2 cellular contexts compared by ENCODE assay signal in genomic region chr17:62902573-62903229, GRCh38.
TF ChIP-seq lines count a peak whose summit lies in the region.

No MANE protein-coding gene starts in this region.

TF ChIP-seq in IMR-90, 13 proteins besides CTCF, POLR2A, EP300 and RAD21 (continued from another document):
- TF ChIP-seq USF2 (IDR thresholded peaks at IDR 0.05; ENCODE audit: low read depth, low read length) (no peak), MXI1 (IDR thresholded peaks at IDR 0.05; ENCODE audit: borderline replicate concordance, low read depth, low read length) (no peak), BHLHE40 (IDR thresholded peaks at IDR 0.05; ENCODE audit: low read depth, low read length) (no peak), MAFK (IDR thresholded peaks at IDR 0.05; ENCODE audit: low read depth, low read length) (no peak), SMC3 (IDR thresholded peaks at IDR 0.05; ENCODE audit: low read depth, low read length) (no peak), MAZ (IDR thresholded peaks at IDR 0.05; ENCODE audit: borderline replicate concordance, low read depth, low read length) (no peak), RCOR1 (IDR thresholded peaks at IDR 0.05; ENCODE audit: insufficient replicate concordance, low read length) (no peak), FOS (IDR thresholded peaks at IDR 0.05; ENCODE audit: low read depth, low read length) (no peak), CHD1 (IDR thresholded peaks at IDR 0.05; ENCODE audit: low read depth, low read length) (no peak)

TF ChIP-seq in WTC11, 78 proteins besides CTCF, POLR2A, EP300 and RAD21 (continued from another document):
- TF ChIP-seq STAT6 (CRISPR knock-in tag; conservative IDR thresholded peaks at IDR 0.05; ENCODE audit: low read depth), result no peak
- no peak for TF ChIP-seq USF1 (CRISPR knock-in tag; IDR thresholded peaks at IDR 0.05)
- TF ChIP-seq NFE2L1 (CRISPR knock-in tag; IDR thresholded peaks at IDR 0.05), result no peak
- TF ChIP-seq HMGA2 (CRISPR knock-in tag; IDR thresholded peaks at IDR 0.05), result no peak
- no peak for TF ChIP-seq GABPB1 (CRISPR knock-in tag; IDR thresholded peaks at IDR 0.05)
- no peak for TF ChIP-seq ZBTB43 (CRISPR knock-in tag; IDR thresholded peaks at IDR 0.05)
- no peak for TF ChIP-seq JUN (CRISPR knock-in tag; IDR thresholded peaks at IDR 0.05)
- TF ChIP-seq MAX (CRISPR knock-in tag; IDR thresholded peaks at IDR 0.05), result no peak
- TF ChIP-seq MLX (CRISPR knock-in tag; IDR thresholded peaks at IDR 0.05), result no peak
- no peak for TF ChIP-seq ZNF512 (CRISPR knock-in tag; IDR thresholded peaks at IDR 0.05; ENCODE audit: borderline replicate concordance)
- TF ChIP-seq ZNF396 (CRISPR knock-in tag; IDR thresholded peaks at IDR 0.05; ENCODE audit: borderline replicate concordance), result no peak
- no peak for TF ChIP-seq ZNF263 (CRISPR knock-in tag; IDR thresholded peaks at IDR 0.05; ENCODE audit: low read depth)
- no peak for TF ChIP-seq USF2 (CRISPR knock-in tag; IDR thresholded peaks at IDR 0.05)
- TF ChIP-seq ZNF532 (CRISPR knock-in tag; IDR thresholded peaks at IDR 0.05; ENCODE audit: borderline replicate concordance), result no peak
- no peak for TF ChIP-seq ZNF416 (CRISPR knock-in tag; IDR thresholded peaks at IDR 0.05)
